19 cellular contexts compared by ENCODE assay signal in genomic region chr2:219908538-219908937, GRCh38.
A peak's percentile ranks its signal among the peaks of the same experiment; 100 is the strongest.
DNase-seq lines count a peak whose midpoint lies in the region; TF ChIP-seq lines count a peak whose summit lies in the region.
"Had no signal": no experiment of that assay in that cellular context is flagged by ENCODE, and none has a peak within 500 bp of the region (broad histone marks: within the 10 kb centered on the region; RNA-seq: fewer than 3 reads in every experiment).

No MANE protein-coding gene starts in this region.

- H3K27me3 Mint-ChIP-seq in HFFc6 (ENCODE audit: insufficient read depth), result no peaks in the 10 kb centered on the region; the same call in 1 of the 2 replicates
- no peaks in the 10 kb centered on the region for H3K27me3 Mint-ChIP-seq in chondrocyte (ENCODE audit: low read depth)
- peaks cover 22% of the 10 kb centered on the region for H3K27me3 Mint-ChIP-seq in neural crest cell (ENCODE audit: low read depth)

- H3K36me3 Mint-ChIP-seq in HFFc6 (ENCODE audit: low read depth) (no peaks in the 10 kb centered on the region), chondrocyte (ENCODE audit: low read depth) (no peaks in the 10 kb centered on the region), neural crest cell (ENCODE audit: low read depth) (no peaks in the 10 kb centered on the region)
- H3K36me3 Mint-ChIP-seq: CD8-positive, alpha-beta memory T cell; T-cell had no signal

- H3K4me3 Mint-ChIP-seq in HFFc6 (no peak overlapping the region), chondrocyte (ENCODE audit: unreplicated experiment) (no peak overlapping the region), neural crest cell (no peak overlapping the region)
- H3K4me3 Mint-ChIP-seq: CD8-positive, alpha-beta memory T cell; T-cell had no signal

- H3K27ac Mint-ChIP-seq in HFFc6 (no peak overlapping the region), chondrocyte (ENCODE audit: unreplicated experiment) (no peak overlapping the region), neural crest cell (ENCODE audit: unreplicated experiment) (peak overlapping the region; percentile 55)
- H3K27ac Mint-ChIP-seq: CD8-positive, alpha-beta memory T cell; T-cell had no signal

- DNase-seq in NCI-H748 (lab: John Stamatoyannopoulos, UW; ENCODE audit: unreplicated experiment), result peak; percentile 10
- DNase-seq in NCI-H748 treated with DMSO at 0.1 percent for 48 hours (lab: John Stamatoyannopoulos, UW), result no peak
- DNase-seq in HFFc6, result no peak
- no peak for DNase-seq in chondrocyte (ENCODE audit: low spot score)
- DNase-seq in neural crest cell (ENCODE audit: low read depth, low spot score), result no peak
- DNase-seq in AG20443 (ENCODE audit: low spot score), result no peak
- no peak for DNase-seq in NCI-H1694 treated with DMSO at 0.1 percent for 48 hours (lab: John Stamatoyannopoulos, UW)
- no peak for DNase-seq in GF-D8 (lab: John Stamatoyannopoulos, UW)
- DNase-seq: CD8-positive, alpha-beta memory T cell; DMS53; EL; GM23248; NCI-H1417; NCI-H1930; NCI-H345; NCI-H526; OCI-M1; SHP77; T-cell had no signal

- TF ChIP-seq CTCF in HFFc6 (IDR thresholded peaks at IDR 0.05) (peak; percentile 22; the same call in 1 of the 2 replicates), chondrocyte (IDR thresholded peaks at IDR 0.05) (peak; percentile 18), neural crest cell (conservative IDR thresholded peaks at IDR 0.05) (no peak)

- no peaks in the 10 kb centered on the region for H3K9me3 Mint-ChIP-seq in HFFc6
- H3K9me3 Mint-ChIP-seq in chondrocyte (ENCODE audit: low read depth), result no peaks in the 10 kb centered on the region
- peaks cover 7% of the 10 kb centered on the region for H3K9me3 Mint-ChIP-seq in neural crest cell

- H3K4me1 Mint-ChIP-seq in HFFc6 (ENCODE audit: low read depth), result peaks cover 16% of the 10 kb centered on the region
- peaks cover 7% of the 10 kb centered on the region for H3K4me1 Mint-ChIP-seq in chondrocyte (ENCODE audit: low read depth)
- H3K4me1 Mint-ChIP-seq in neural crest cell, result peaks cover 25% of the 10 kb centered on the region
- H3K4me1 Mint-ChIP-seq: CD8-positive, alpha-beta memory T cell; T-cell had no signal
